ENCODE assay signal across 18 cellular contexts in genomic region chr11:8004008-8004407, GRCh38. TPM values are rescaled to one million over a fixed set of nuclear protein-coding genes. Genes with fewer than 3 reads are reported as not detected.
DNase-seq lines count a peak whose midpoint lies in the region; ATAC-seq and TF ChIP-seq lines count a peak whose summit lies in the region.
"Had no signal": no experiment of that assay in that cellular context is flagged by ENCODE, and none has a peak within 500 bp of the region (broad histone marks: within the 10 kb centered on the region; RNA-seq: fewer than 3 reads in every experiment).

No MANE protein-coding gene starts in this region.

- H3K9me3 ChIP-seq in PC-3 (ENCODE audit: low read length), result no peaks in the 10 kb centered on the region
- H3K9me3 ChIP-seq in mucosa of stomach (ENCODE audit: control insufficient read depth, low read length), result no peaks in the 10 kb centered on the region
- H3K9me3 ChIP-seq in hepatocyte (ENCODE audit: low read depth), result no peaks in the 10 kb centered on the region

- DNase-seq in Calu3, result no peak
- no peak for DNase-seq in PC-3
- peak; percentile 27 for DNase-seq in ecto neural progenitor cell (ENCODE audit: low spot score)
- DNase-seq in activated CD4-positive, alpha-beta T cell treated with anti-CD3 and anti-CD28 coated beads for 36 hours, result no peak
- DNase-seq in nephron progenitor cell, result no peak
- no peak for DNase-seq in hepatocyte (ENCODE audit: low spot score)
- DNase-seq: C1 segment of cervical spinal cord; CD4-positive, alpha-beta memory T cell; COR-L47; DMS153; DND-41; GM23248; H7 had no signal

- H3K9ac ChIP-seq in PC-3 (ENCODE audit: low read length) (no peak overlapping the region), mucosa of stomach (ENCODE audit: low read length) (peak overlapping the region; percentile 28)
- H3K9ac ChIP-seq: GM23248 had no signal

- H3K36me3 Mint-ChIP-seq in Calu3 (ENCODE audit: insufficient read depth, unreplicated experiment) (peaks cover 12% of the 10 kb centered on the region), nephron progenitor cell (ENCODE audit: low read depth) (peaks cover 18% of the 10 kb centered on the region)
- H3K36me3 Mint-ChIP-seq in activated CD4-positive, alpha-beta T cell treated with anti-CD3 and anti-CD28 coated beads for 36 hours (ENCODE audit: low read depth), result peaks cover 11% of the 10 kb centered on the region

- H3K9me3 Mint-ChIP-seq in Calu3 (ENCODE audit: low read depth, unreplicated experiment) (no peaks in the 10 kb centered on the region), nephron progenitor cell (no peaks in the 10 kb centered on the region)
- H3K9me3 Mint-ChIP-seq in activated CD4-positive, alpha-beta T cell treated with anti-CD3 and anti-CD28 coated beads for 36 hours (ENCODE audit: low read depth), result no peaks in the 10 kb centered on the region
- H3K9me3 Mint-ChIP-seq: CD4-positive, alpha-beta memory T cell had no signal

- peaks cover 9% of the 10 kb centered on the region; the same call in 1 of the 2 replicates for H3K36me3 ChIP-seq in PC-3 (ENCODE audit: low read depth, low read length)
- H3K36me3 ChIP-seq in mucosa of stomach (ENCODE audit: control insufficient read depth, insufficient read depth, low read length), result no peaks in the 10 kb centered on the region
- no peaks in the 10 kb centered on the region for H3K36me3 ChIP-seq in hepatocyte (replicated peaks; ENCODE audit: insufficient read depth, low read depth)

- POLR2A ChIA-PET in PC-3 (lab: Charles Lee; ENCODE audit: unreplicated experiment), result no interaction called here
- POLR2A ChIA-PET in activated CD4-positive, alpha-beta T cell treated with anti-CD3 and anti-CD28 coated beads for 36 hours (lab: Charles Lee), result interaction anchor here (0.7 kb wide), 1 partner anchor 65 kb away, joined by 3 read pairs; no protein-coding TSS in a partner anchor

- no peak overlapping the region for H3K4me3 ChIP-seq in PC-3 (ENCODE audit: low read length)
- H3K4me3 ChIP-seq in mucosa of stomach (ENCODE audit: low read length), result no peak overlapping the region
- no peak overlapping the region for H3K4me3 ChIP-seq in hepatocyte
- H3K4me3 ChIP-seq: GM23248 had no signal

- 83% methylated on average over 2 of the region's 2 CpGs for WGBS in hepatocyte (ENCODE audit: low lambda C conversion rate, missing lambda C conversion rate)

- H3K9me2 ChIP-seq in PC-3 (replicated peaks; ENCODE audit: low read length) (no peaks in the 10 kb centered on the region), hepatocyte (replicated peaks; ENCODE audit: insufficient read depth) (no peaks in the 10 kb centered on the region)

- H3K4me1 Mint-ChIP-seq in Calu3 (ENCODE audit: low read depth, unreplicated experiment), result no peaks in the 10 kb centered on the region
- H3K4me1 Mint-ChIP-seq in activated CD4-positive, alpha-beta T cell treated with anti-CD3 and anti-CD28 coated beads for 36 hours, result no peaks in the 10 kb centered on the region
- H3K4me1 Mint-ChIP-seq in nephron progenitor cell, result no peaks in the 10 kb centered on the region
- H3K4me1 Mint-ChIP-seq: CD4-positive, alpha-beta memory T cell had no signal

- H3K27me3 Mint-ChIP-seq in Calu3 (ENCODE audit: unreplicated experiment) (no peaks in the 10 kb centered on the region), nephron progenitor cell (ENCODE audit: low read depth, poor library complexity) (peaks cover 12% of the 10 kb centered on the region)
- H3K27me3 Mint-ChIP-seq in activated CD4-positive, alpha-beta T cell treated with anti-CD3 and anti-CD28 coated beads for 36 hours, result no peaks in the 10 kb centered on the region

- TF ChIP-seq CTCF in Calu3 (IDR thresholded peaks at IDR 0.05; ENCODE audit: unreplicated experiment) (no peak), PC-3 (conservative IDR thresholded peaks at IDR 0.05; ENCODE audit: low read depth, low read length) (no peak), nephron progenitor cell (IDR thresholded peaks at IDR 0.05) (no peak), hepatocyte (IDR thresholded peaks at IDR 0.05; ENCODE audit: poor library complexity) (no peak)

- H4K20me1 ChIP-seq in PC-3 (ENCODE audit: low read length), result no peaks in the 10 kb centered on the region
- H4K20me1 ChIP-seq in hepatocyte (ENCODE audit: insufficient read depth, poor library complexity, severe bottlenecking), result no peaks in the 10 kb centered on the region

- no peaks in the 10 kb centered on the region for H3K4me1 ChIP-seq in PC-3 (ENCODE audit: insufficient read depth, low read length)
- no peaks in the 10 kb centered on the region for H3K4me1 ChIP-seq in mucosa of stomach (ENCODE audit: control insufficient read depth, insufficient read depth, low read length)
- H3K4me1 ChIP-seq in hepatocyte (ENCODE audit: insufficient read depth), result no peaks in the 10 kb centered on the region

- H3K27ac ChIP-seq in PC-3 (ENCODE audit: low read length) (no peak overlapping the region), hepatocyte (no peak overlapping the region)
- H3K27ac ChIP-seq: GM23248 had no signal

- ATAC-seq in PC-3 (no peak), GM18858 (IDR thresholded peaks at IDR 0.05; ENCODE audit: unreplicated experiment) (no peak)
- ATAC-seq in activated CD4-positive, alpha-beta T cell treated with anti-CD3 and anti-CD28 coated beads for 36 hours, result no peak
- ATAC-seq: HCT116 had no signal

- BruUV-seq in Calu3 (replicated peaks; lab: Mats Ljungman, UMichigan) (TSS peak; percentile 9), PC-3 (replicated peaks; lab: Mats Ljungman, UMichigan) (TSS peak; percentile 10)

- H2AFZ ChIP-seq in PC-3 (ENCODE audit: low read length), result no peak overlapping the region
- no peak overlapping the region for H2AFZ ChIP-seq in hepatocyte
- H2AFZ ChIP-seq: GM23248 had no signal

- H3K79me2 ChIP-seq in PC-3 (ENCODE audit: low read length) (no peaks in the 10 kb centered on the region), hepatocyte (no peaks in the 10 kb centered on the region)

- H3K4me3 Mint-ChIP-seq in Calu3 (ENCODE audit: low read depth, unreplicated experiment) (no peak overlapping the region), nephron progenitor cell (no peak overlapping the region)
- H3K4me3 Mint-ChIP-seq in activated CD4-positive, alpha-beta T cell treated with anti-CD3 and anti-CD28 coated beads for 36 hours, result no peak overlapping the region
- H3K4me3 Mint-ChIP-seq: CD4-positive, alpha-beta memory T cell had no signal

- H3F3A ChIP-seq in PC-3 (ENCODE audit: low read length, unreplicated experiment), result no peaks in the 10 kb centered on the region

- H3K27me3 ChIP-seq in PC-3 (ENCODE audit: low read length), result no peaks in the 10 kb centered on the region
- peaks cover 8% of the 10 kb centered on the region for H3K27me3 ChIP-seq in mucosa of stomach (ENCODE audit: control insufficient read depth, insufficient read depth, low read length)
- H3K27me3 ChIP-seq in hepatocyte, result peaks cover 3% of the 10 kb centered on the region

- intact Hi-C loops in Calu3 (cut with micrococcal nuclease; ENCODE audit: unreplicated experiment), result no loop called here
- intact Hi-C loops in PC-3 (cut with micrococcal nuclease), result no loop called here
- intact Hi-C loops in activated CD4-positive, alpha-beta T cell treated with anti-CD3 and anti-CD28 coated beads for 36 hours (cut with DNase I, micrococcal nuclease), result no loop called here

- no peak overlapping the region for H3K4me2 ChIP-seq in PC-3 (ENCODE audit: low read length)
- H3K4me2 ChIP-seq in hepatocyte, result no peak overlapping the region

- H3K27ac Mint-ChIP-seq in Calu3 (ENCODE audit: unreplicated experiment), result no peak overlapping the region
- H3K27ac Mint-ChIP-seq in activated CD4-positive, alpha-beta T cell treated with anti-CD3 and anti-CD28 coated beads for 36 hours, result no peak overlapping the region
- H3K27ac Mint-ChIP-seq in nephron progenitor cell, result no peak overlapping the region

- CTCF ChIA-PET in Calu3 (lab: Charles Lee), result interaction anchor here (1.0 kb wide), 1 partner anchor 95 kb away, joined by 3 read pairs; no protein-coding TSS in a partner anchor
- CTCF ChIA-PET in PC-3 (lab: Charles Lee), result no interaction called here
- CTCF ChIA-PET in activated CD4-positive, alpha-beta T cell treated with anti-CD3 and anti-CD28 coated beads for 36 hours (lab: Charles Lee), result interaction anchor here (1.2 to 1.4 kb wide), 3 partner anchors 29 to 95 kb away, joined by 3 to 7 read pairs (median 3); no protein-coding TSS in a partner anchor

RNA-seq across cellular contexts. Expression of gene EIF3F, which starts 16.9 kb away (rescaled TPM):
- total RNA-seq in Calu3 (2022) (178 and 197 TPM in 2 replicates), PC-3 (2014; rRNA removed) (182 and 227 TPM in 2 replicates), hepatocyte (172 and 201 TPM in 2 replicates)
- total RNA-seq in activated CD4-positive, alpha-beta T cell treated with anti-CD3 and anti-CD28 coated beads for 36 hours, result 100 to 1,000 TPM; 270 to 289 TPM
- polyA plus RNA-seq in hepatocyte, result 132 and 137 TPM in 2 replicates

RNA-seq across cellular contexts. Expression of gene NLRP10, which starts 38.8 kb away (rescaled TPM):
- total RNA-seq in Calu3 (2022) (not detected in 2 replicates), PC-3 (2014; rRNA removed) (1.9 and 8.9 TPM in 2 replicates), hepatocyte (1.1 TPM in 1 of 2 replicates, not detected in the other)
- total RNA-seq in activated CD4-positive, alpha-beta T cell treated with anti-CD3 and anti-CD28 coated beads for 36 hours, result not detected
- not detected in 2 replicates for polyA plus RNA-seq in hepatocyte
- total RNA-seq: A673; CD4-positive, alpha-beta memory T cell had no signal
- polyA plus RNA-seq: CD4-positive, alpha-beta memory T cell; H1 had no signal
